In genomic region chr15:29668120-29668602, GRCh38 we compare ENCODE assay signal across 8 cellular contexts.
DNase-seq lines count a peak whose midpoint lies in the region; ATAC-seq and TF ChIP-seq lines count a peak whose summit lies in the region.

No MANE protein-coding gene starts in this region.

- no peak overlapping the region for H3K27ac Mint-ChIP-seq in GM23338
- no peak overlapping the region for H3K27ac Mint-ChIP-seq in activated T-helper 2 cell treated with anti-CD3 and anti-CD28 coated beads, Interferon-gamma antibody, Interleukin-2, Interleukin-4, amounts not matched to agents 10 μg/mL and 5 μg/mL and 100 μg/mL, durations not matched to agents 14 hours and 24 hours and 36 hours

- H3K79me2 ChIP-seq in GM23338 (replicated peaks; ENCODE audit: insufficient read depth) = no peaks in the 10 kb centered on the region

- peaks cover 11% of the 10 kb centered on the region for H3K27me3 Mint-ChIP-seq in GM23338 (ENCODE audit: insufficient read depth, low read depth, poor library complexity)
- H3K27me3 Mint-ChIP-seq in activated T-helper 2 cell treated with anti-CD3 and anti-CD28 coated beads, Interferon-gamma antibody, Interleukin-2, Interleukin-4, amounts not matched to agents 10 μg/mL and 5 μg/mL and 100 μg/mL, durations not matched to agents 14 hours and 24 hours and 36 hours (ENCODE audit: low read depth) = peaks cover 4% of the 10 kb centered on the region

- peaks cover 15% of the 10 kb centered on the region for H3K4me1 ChIP-seq in GM23338 (ENCODE audit: insufficient read depth)

- no peaks in the 10 kb centered on the region for H3K27me3 ChIP-seq in GM23338 (ENCODE audit: insufficient read depth)

- H3K9me3 Mint-ChIP-seq in GM23338 = no peaks in the 10 kb centered on the region
- H3K9me3 Mint-ChIP-seq in activated T-helper 2 cell treated with anti-CD3 and anti-CD28 coated beads, Interferon-gamma antibody, Interleukin-2, Interleukin-4, amounts not matched to agents 10 μg/mL and 5 μg/mL and 100 μg/mL, durations not matched to agents 14 hours and 24 hours and 36 hours = no peaks in the 10 kb centered on the region

- 0 out of 2 replicates have a peak, but pooled peaks cover 11% of the 10 kb centered on the region for H3F3A ChIP-seq in GM23338 (replicated peaks; ENCODE audit: low read depth)

- TF ChIP-seq CTCF in GM23338 (conservative IDR thresholded peaks at IDR 0.05; ENCODE audit: low read depth in 2 of 2) = peak; percentile 92 to 99

- no peak overlapping the region for H3K4me2 ChIP-seq in GM23338

- intact Hi-C loops in activated T-helper 2 cell treated with anti-CD3 and anti-CD28 coated beads, Interferon-gamma antibody, Interleukin-2, Interleukin-4, amounts not matched to agents 10 μg/mL and 5 μg/mL and 100 μg/mL, durations not matched to agents 14 hours and 24 hours and 36 hours (cut with micrococcal nuclease) = no loop called here
- intact Hi-C loops in head of caudate nucleus (cut with DNase I) (no loop called here), posterior cingulate gyrus (cut with DNase I) (loop anchor here (5.0 kb wide), 1 partner anchor 409 kb away; no protein-coding TSS in a partner anchor)

- no peak overlapping the region for H3K27ac ChIP-seq in GM23338 (ENCODE audit: low read depth)

- peak; percentile 80 for DNase-seq in Caki2 (ENCODE audit: low read depth)
- peak; percentile 96 for DNase-seq in GM23338 (ENCODE audit: low spot score)
- peak; percentile 58 for DNase-seq in NCI-H510A (lab: John Stamatoyannopoulos, UW)
- DNase-seq in activated T-helper 2 cell treated with anti-CD3 and anti-CD28 coated beads, Interferon-gamma antibody, Interleukin-2, Interleukin-4, amounts not matched to agents 10 μg/mL and 5 μg/mL and 100 μg/mL, durations not matched to agents 14 hours and 24 hours and 36 hours (ENCODE audit: low spot score) = peak; percentile 21
- DNase-seq in head of caudate nucleus = peak; percentile 39 to 89 (median 74)
- DNase-seq in posterior cingulate gyrus = peak in 8 of 10 donors; percentile 59 to 96 (median 72)
- no peak for DNase-seq in stimulated activated naive CD4-positive, alpha-beta T cell treated with Interleukin-2 at 50 U/mL for 16 hours (lab: John Stamatoyannopoulos, UW)

- peaks cover 7% of the 10 kb centered on the region for H3K9me2 ChIP-seq in GM23338 (ENCODE audit: insufficient read depth)

- H3K4me3 Mint-ChIP-seq in GM23338 = no peak overlapping the region
- no peak overlapping the region for H3K4me3 Mint-ChIP-seq in activated T-helper 2 cell treated with anti-CD3 and anti-CD28 coated beads, Interferon-gamma antibody, Interleukin-2, Interleukin-4, amounts not matched to agents 10 μg/mL and 5 μg/mL and 100 μg/mL, durations not matched to agents 14 hours and 24 hours and 36 hours (ENCODE audit: low read depth)

- H3K36me3 Mint-ChIP-seq in GM23338 (ENCODE audit: low read depth) = no peaks in the 10 kb centered on the region; the same call in 2 of the 3 replicates
- H3K36me3 Mint-ChIP-seq in activated T-helper 2 cell treated with anti-CD3 and anti-CD28 coated beads, Interferon-gamma antibody, Interleukin-2, Interleukin-4, amounts not matched to agents 10 μg/mL and 5 μg/mL and 100 μg/mL, durations not matched to agents 14 hours and 24 hours and 36 hours (ENCODE audit: low read depth) = no peaks in the 10 kb centered on the region

- no peaks in the 10 kb centered on the region for H3K36me3 ChIP-seq in GM23338 (ENCODE audit: insufficient read depth)

- no peak overlapping the region for H2AFZ ChIP-seq in GM23338

- in situ Hi-C loops in Caki2 (cut with HindIII; ENCODE audit: low pct_unique_long_range_greater_than_20kb, low sequenced_read_pairs) = no loop called here

- peak; percentile 95 for ATAC-seq in GM23338
- no peak for ATAC-seq in HG02981 (IDR thresholded peaks at IDR 0.05; ENCODE audit: unreplicated experiment)

- no peak overlapping the region for H3K4me3 ChIP-seq in GM23338

- no peaks in the 10 kb centered on the region for H4K20me1 ChIP-seq in GM23338 (replicated peaks; ENCODE audit: insufficient read depth)

- H3K4me1 Mint-ChIP-seq in GM23338 = peaks cover 15% of the 10 kb centered on the region; the same call in 2 of the 3 replicates
- H3K4me1 Mint-ChIP-seq in activated T-helper 2 cell treated with anti-CD3 and anti-CD28 coated beads, Interferon-gamma antibody, Interleukin-2, Interleukin-4, amounts not matched to agents 10 μg/mL and 5 μg/mL and 100 μg/mL, durations not matched to agents 14 hours and 24 hours and 36 hours (ENCODE audit: low read depth) = no peaks in the 10 kb centered on the region

TF ChIP-seq in GM23338, 12 proteins besides CTCF, POLR2A, EP300 and RAD21:
- peak; percentile 41; the same call in 1 of the 2 replicates for TF ChIP-seq CREB1 (CRISPR knock-in tag; IDR thresholded peaks at IDR 0.05; ENCODE audit: low read depth)
- TF ChIP-seq EZH2phosphoT487 (IDR thresholded peaks at IDR 0.05; ENCODE audit: unreplicated experiment) = no peak
